3 cellular contexts compared by ENCODE assay signal in genomic region chr7:90266808-90267207, GRCh38.
TF ChIP-seq lines count a peak whose summit lies in the region.

No MANE protein-coding gene starts in this region.

TF ChIP-seq in SK-N-SH, 30 proteins besides CTCF, POLR2A, EP300 and RAD21 (continues in another document):
- TF ChIP-seq REST (IDR thresholded peaks at IDR 0.05; ENCODE audit: low read depth, low read length) = no peak
- TF ChIP-seq TEAD4 (IDR thresholded peaks at IDR 0.05; ENCODE audit: borderline replicate concordance, insufficient read depth) = no peak
- no peak for TF ChIP-seq GATA2 (CRISPR knock-in tag; IDR thresholded peaks at IDR 0.05)
- no peak for TF ChIP-seq TAF1 (IDR thresholded peaks at IDR 0.05; ENCODE audit: borderline replicate concordance, low read depth, low read length)
- no peak for TF ChIP-seq MXI1 (IDR thresholded peaks at IDR 0.05; ENCODE audit: low read depth, low read length)
- no peak for TF ChIP-seq SMC3 (IDR thresholded peaks at IDR 0.05; ENCODE audit: low read depth, low read length)
- TF ChIP-seq FOXJ3 (CRISPR knock-in tag; IDR thresholded peaks at IDR 0.05) = no peak
- TF ChIP-seq FOSL2 (IDR thresholded peaks at IDR 0.05; ENCODE audit: borderline replicate concordance, low read depth) = peak; percentile 10; the same call in 1 of the 2 replicates
- no peak for TF ChIP-seq CHD2 (IDR thresholded peaks at IDR 0.05; ENCODE audit: low read length, partially characterized antibody)
- 0 out of 2 replicates have a peak, but pooled peaks have one; percentile 6 for TF ChIP-seq PBX3 (IDR thresholded peaks at IDR 0.05)
- no peak for TF ChIP-seq EZH2phosphoT487 (IDR thresholded peaks at IDR 0.05; ENCODE audit: borderline replicate concordance, low read depth)
- no peak for TF ChIP-seq FOXM1 (IDR thresholded peaks at IDR 0.05; ENCODE audit: low read depth)
- no peak for TF ChIP-seq USF1 (IDR thresholded peaks at IDR 0.05; ENCODE audit: borderline replicate concordance, low read depth)
- TF ChIP-seq NRF1 (IDR thresholded peaks at IDR 0.05; ENCODE audit: low read depth, low read length) = no peak
- TF ChIP-seq JUND (IDR thresholded peaks at IDR 0.05) = peak; percentile 51; the same call in 1 of the 2 replicates
- TF ChIP-seq RCOR1 (IDR thresholded peaks at IDR 0.05; ENCODE audit: low read length) = no peak

TF ChIP-seq in SK-N-SH treated with all-trans-retinoic acid at 6 μM for 48 hours, 23 proteins besides CTCF, POLR2A, EP300 and RAD21:
- TF ChIP-seq ESRRG (CRISPR knock-in tag; IDR thresholded peaks at IDR 0.05) (no peak), TCF4 (CRISPR knock-in tag; IDR thresholded peaks at IDR 0.05; ENCODE audit: borderline replicate concordance) (no peak), ZNF70 (CRISPR knock-in tag; IDR thresholded peaks at IDR 0.05) (no peak), CSDC2 (CRISPR knock-in tag; IDR thresholded peaks at IDR 0.05) (no peak)

TF ChIP-seq in HepG2, 621 proteins besides CTCF, POLR2A, EP300 and RAD21:
- TF ChIP-seq GATAD1 (CRISPR knock-in tag; IDR thresholded peaks at IDR 0.05) (no peak), KLF11 (CRISPR knock-in tag; IDR thresholded peaks at IDR 0.05) (no peak), MIER2 (CRISPR knock-in tag; IDR thresholded peaks at IDR 0.05) (no peak), IKZF1 (IDR thresholded peaks at IDR 0.05) (no peak), NCOA2 (CRISPR knock-in tag; IDR thresholded peaks at IDR 0.05) (peak; percentile 23; the same call in 1 of the 2 replicates), ZGPAT (CRISPR knock-in tag; IDR thresholded peaks at IDR 0.05) (0 out of 2 replicates have a peak, but pooled peaks have one; percentile 1), PATZ1 (CRISPR knock-in tag; IDR thresholded peaks at IDR 0.05) (no peak), GATAD2A (CRISPR knock-in tag; IDR thresholded peaks at IDR 0.05) (0 out of 2 replicates have a peak, but pooled peaks have one; percentile 7), TARDBP (CRISPR knock-in tag; IDR thresholded peaks at IDR 0.05) (no peak), ZNF143 (CRISPR knock-in tag; IDR thresholded peaks at IDR 0.05) (no peak), RARA (CRISPR knock-in tag; IDR thresholded peaks at IDR 0.05) (no peak), SP140L (CRISPR knock-in tag; IDR thresholded peaks at IDR 0.05; ENCODE audit: borderline replicate concordance) (no peak), CREM (IDR thresholded peaks at IDR 0.05) (0 out of 2 replicates have a peak, but pooled peaks have one; percentile 1), CREM (CRISPR knock-in tag; IDR thresholded peaks at IDR 0.05) (no peak), SUZ12 (IDR thresholded peaks at IDR 0.05; ENCODE audit: low read depth, low read length) (no peak), ZBTB14 (CRISPR knock-in tag; IDR thresholded peaks at IDR 0.05) (no peak), ZNF136 (CRISPR knock-in tag; IDR thresholded peaks at IDR 0.05; ENCODE audit: low read depth) (no peak), ZEB1 (IDR thresholded peaks at IDR 0.05; ENCODE audit: insufficient replicate concordance, low read depth) (no peak), ERF (CRISPR knock-in tag; IDR thresholded peaks at IDR 0.05) (0 out of 2 replicates have a peak, but pooled peaks have one; percentile 20), ZNF563 (CRISPR knock-in tag; IDR thresholded peaks at IDR 0.05) (no peak), ZNF549 (CRISPR knock-in tag; IDR thresholded peaks at IDR 0.05) (no peak), ZNF768 (CRISPR knock-in tag; IDR thresholded peaks at IDR 0.05) (no peak), POGZ (CRISPR knock-in tag; IDR thresholded peaks at IDR 0.05) (no peak), ZNF614 (CRISPR knock-in tag; IDR thresholded peaks at IDR 0.05; ENCODE audit: borderline replicate concordance) (no peak), ZNF142 (CRISPR knock-in tag; IDR thresholded peaks at IDR 0.05) (no peak), ARNT (IDR thresholded peaks at IDR 0.05) (no peak), ZBTB46 (CRISPR knock-in tag; IDR thresholded peaks at IDR 0.05; ENCODE audit: borderline replicate concordance) (no peak)
